ENCODE assay signal across 8 cellular contexts in genomic region chr1:159011701-159012100, GRCh38. TPM values are rescaled to one million over a fixed set of nuclear protein-coding genes. Genes with fewer than 3 reads are reported as not detected.
DNase-seq lines count a peak whose midpoint lies in the region; ATAC-seq and TF ChIP-seq lines count a peak whose summit lies in the region.

No MANE protein-coding gene starts in this region.

- H3K27ac Mint-ChIP-seq in CD8-positive, alpha-beta memory T cell: peak overlapping the region; percentile 15 to 98 (median 88)
- peak overlapping the region; percentile 92 for H3K27ac Mint-ChIP-seq in dendritic cell treated with granulocyte-macrophage colony-stimulating factor and Interleukin-4, amounts not matched to agents 40 ng/mL and 50 ng/mL, for 4 days

- no peaks in the 10 kb centered on the region for H3K27me3 Mint-ChIP-seq in CD8-positive, alpha-beta memory T cell
- no peaks in the 10 kb centered on the region for H3K27me3 Mint-ChIP-seq in dendritic cell treated with granulocyte-macrophage colony-stimulating factor and Interleukin-4, amounts not matched to agents 40 ng/mL and 50 ng/mL, for 4 days

- peak overlapping the region; percentile 77 for H3K4me2 ChIP-seq in OCI-LY7 (ENCODE audit: low read length)

- no peaks in the 10 kb centered on the region for H3K9me2 ChIP-seq in OCI-LY7 (ENCODE audit: insufficient read depth, low read length)

- TF ChIP-seq CTCF in OCI-LY7 (conservative IDR thresholded peaks at IDR 0.05; ENCODE audit: low read length) (no peak), psoas muscle (IDR thresholded peaks at IDR 0.05) (no peak)

- no TSS peak for BruUV-seq in OCI-LY7 (replicated peaks; lab: Mats Ljungman, UMichigan)

- peaks cover 77% of the 10 kb centered on the region for H3K79me2 ChIP-seq in OCI-LY7 (ENCODE audit: insufficient read depth, low read depth, low read length)

- H3K4me3 ChIP-seq in CD8-positive, alpha-beta memory T cell (ENCODE audit: low read length): peak overlapping the region; percentile 48
- H3K4me3 ChIP-seq in OCI-LY7 (ENCODE audit: low read depth, low read length, poor library complexity, severe bottlenecking) (peak overlapping the region; percentile 88), psoas muscle (peak overlapping the region; percentile 67)

- H3K36me3 Mint-ChIP-seq in CD8-positive, alpha-beta memory T cell: peaks cover 14 to 56% (median 20%) of the 10 kb centered on the region in 3 donors
- H3K36me3 Mint-ChIP-seq in dendritic cell treated with granulocyte-macrophage colony-stimulating factor and Interleukin-4, amounts not matched to agents 40 ng/mL and 50 ng/mL, for 4 days (ENCODE audit: low read depth): peaks cover 65% of the 10 kb centered on the region

- ATAC-seq in psoas muscle (no peak), sciatic nerve (no peak)

- peaks cover 46% of the 10 kb centered on the region for H3K4me1 ChIP-seq in CD8-positive, alpha-beta memory T cell (ENCODE audit: insufficient read depth, low read length)
- H3K4me1 ChIP-seq in OCI-LY7 (ENCODE audit: insufficient read depth, low read length, poor library complexity, severe bottlenecking) (peaks cover 69% of the 10 kb centered on the region), psoas muscle (no peaks in the 10 kb centered on the region)

- H2AFZ ChIP-seq in OCI-LY7 (ENCODE audit: low read length): no peak overlapping the region

- DNase-seq in CD8-positive, alpha-beta memory T cell: no peak
- DNase-seq in OCI-LY7 (ENCODE audit: low spot score): no peak
- no peak for DNase-seq in psoas muscle
- DNase-seq in NCI-H748 (lab: John Stamatoyannopoulos, UW; ENCODE audit: unreplicated experiment): no peak
- DNase-seq in sciatic nerve (ENCODE audit: low spot score): no peak
- no peak for DNase-seq in NCI-H1092 (lab: John Stamatoyannopoulos, UW)
- no peak for DNase-seq in NCI-H2081 treated with DMSO at 0.1 percent for 48 hours (lab: John Stamatoyannopoulos, UW)

- CTCF ChIA-PET in CD8-positive, alpha-beta memory T cell (lab: Charles Lee): interaction anchor here (1.4 kb wide), 1 partner anchor 13 kb away, joined by 5 read pairs; no protein-coding TSS in a partner anchor
- CTCF ChIA-PET in OCI-LY7 (lab: Charles Lee; ENCODE audit: unreplicated experiment): no interaction called here

- H3K9me3 Mint-ChIP-seq in CD8-positive, alpha-beta memory T cell: no peaks in the 10 kb centered on the region
- H3K9me3 Mint-ChIP-seq in dendritic cell treated with granulocyte-macrophage colony-stimulating factor and Interleukin-4, amounts not matched to agents 40 ng/mL and 50 ng/mL, for 4 days: no peaks in the 10 kb centered on the region

- intact Hi-C loops in OCI-LY7 (cut with micrococcal nuclease; ENCODE audit: unreplicated experiment): loop anchor here (1.0 to 5.0 kb wide), 4 partner anchors 57 to 834 kb away; partner anchors contain the start of gene CD1C
- intact Hi-C loops in dendritic cell treated with granulocyte-macrophage colony-stimulating factor and Interleukin-4, amounts not matched to agents 40 ng/mL and 50 ng/mL, for 4 days (cut with micrococcal nuclease): no loop called here
- intact Hi-C loops in psoas muscle (cut with DNase I): no loop called here
- intact Hi-C loops in sciatic nerve (cut with DNase I): no loop called here

- H3K36me3 ChIP-seq in CD8-positive, alpha-beta memory T cell (ENCODE audit: insufficient read depth, low read length): peaks cover 18% of the 10 kb centered on the region
- peaks cover 62% of the 10 kb centered on the region for H3K36me3 ChIP-seq in OCI-LY7 (ENCODE audit: insufficient read depth, low read length)
- peaks cover 3 to 10% of the 10 kb centered on the region in 2 donors for H3K36me3 ChIP-seq in psoas muscle (ENCODE audit: insufficient read depth in 1 of 2, low read depth in 1 of 2)

- no peaks in the 10 kb centered on the region for H3K9me3 ChIP-seq in CD8-positive, alpha-beta memory T cell (ENCODE audit: low read length)
- H3K9me3 ChIP-seq in OCI-LY7 (ENCODE audit: low read length) (no peaks in the 10 kb centered on the region), psoas muscle (no peaks in the 10 kb centered on the region)

- H3K27ac ChIP-seq in CD8-positive, alpha-beta memory T cell (ENCODE audit: low read depth, low read length): no peak overlapping the region
- H3K27ac ChIP-seq in OCI-LY7 (ENCODE audit: low read depth, low read length, poor library complexity, severe bottlenecking): peak overlapping the region; percentile 89
- peak overlapping the region; percentile 10 for H3K27ac ChIP-seq in psoas muscle

- no peaks in the 10 kb centered on the region for H3K27me3 ChIP-seq in CD8-positive, alpha-beta memory T cell (ENCODE audit: insufficient read depth, low read length, poor library complexity, severe bottlenecking)
- no peaks in the 10 kb centered on the region for H3K27me3 ChIP-seq in psoas muscle (ENCODE audit: insufficient read depth in 3 of 3, low read length in 2 of 3)

- H3K4me3 Mint-ChIP-seq in CD8-positive, alpha-beta memory T cell: peak overlapping the region; percentile 88 to 94 (median 92)
- peak overlapping the region; percentile 81 for H3K4me3 Mint-ChIP-seq in dendritic cell treated with granulocyte-macrophage colony-stimulating factor and Interleukin-4, amounts not matched to agents 40 ng/mL and 50 ng/mL, for 4 days

- H4K20me1 ChIP-seq in OCI-LY7 (ENCODE audit: insufficient read depth, low read length): no peaks in the 10 kb centered on the region

- H3K4me1 Mint-ChIP-seq in CD8-positive, alpha-beta memory T cell: peaks cover 59 to 80% (median 71%) of the 10 kb centered on the region in 3 donors
- peaks cover 67% of the 10 kb centered on the region for H3K4me1 Mint-ChIP-seq in dendritic cell treated with granulocyte-macrophage colony-stimulating factor and Interleukin-4, amounts not matched to agents 40 ng/mL and 50 ng/mL, for 4 days (ENCODE audit: low read depth)

- POLR2A ChIA-PET in CD8-positive, alpha-beta memory T cell (lab: Charles Lee): no interaction called here
- POLR2A ChIA-PET in OCI-LY7 (lab: Charles Lee): interaction anchor here (0.6 to 6.7 kb wide), 6 partner anchors 53 to 834 kb away, joined by 3 to 93 read pairs (median 5); partner anchors contain the start of gene AIM2

RNA-seq across cellular contexts. Expression of gene IFI16, which starts 2.0 kb away (rescaled TPM):
- 100 to 1,000 TPM; 175 to 186 TPM for total RNA-seq in CD8-positive, alpha-beta memory T cell
- polyA plus RNA-seq in CD8-positive, alpha-beta memory T cell: 126 TPM
- total RNA-seq in OCI-LY7 (2014; rRNA removed; shearing (Covaris generic)): 96.5 and 99.3 TPM in 2 replicates
- total RNA-seq in OCI-LY7 (2022): 271 and 318 TPM in 2 replicates
- total RNA-seq in psoas muscle: 10 to 100 TPM; 12.6 to 29.4 (median 15.3) TPM
- polyA plus RNA-seq in psoas muscle: 10 to 100 TPM in 2 of 3 donors, 1 to 10 TPM in 1; 9.6 to 14.0 (median 13.0) TPM
- total RNA-seq in sciatic nerve: 160 TPM
